8 cellular contexts compared by ENCODE assay signal in genomic region chr6:5997420-5998093, GRCh38. TPM values are rescaled to one million over a fixed set of nuclear protein-coding genes. Genes with fewer than 3 reads are reported as not detected.
DNase-seq lines count a peak whose midpoint lies in the region; ATAC-seq and TF ChIP-seq lines count a peak whose summit lies in the region.

No MANE protein-coding gene starts in this region.

- H3K36me3 ChIP-seq in lung (ENCODE audit: control insufficient read depth in 2 of 2, insufficient read depth in 2 of 2, low read length in 2 of 2) (no peaks in the 10 kb centered on the region), uterus (no peaks in the 10 kb centered on the region)

- 4 to 12% methylated on average over 23 of the region's 23 CpGs for WGBS in lung, 2 donors

- H3K9me3 ChIP-seq in lung (ENCODE audit: control insufficient read depth in 2 of 2, insufficient read depth in 1 of 2, low read length in 1 of 2) (peaks cover 0 to 20% of the 10 kb centered on the region in 2 donors), uterus (no peaks in the 10 kb centered on the region)

- TF ChIP-seq CTCF in cardiac fibroblast (IDR thresholded peaks at IDR 0.05; ENCODE audit: low read depth, low read length) (no peak), lung (IDR thresholded peaks at IDR 0.05; ENCODE audit: control extremely low read depth, extremely low read depth) (no peak), uterus (IDR thresholded peaks at IDR 0.05) (no peak)

- ATAC-seq in lung (ENCODE audit: insufficient read depth, low FRiP score) = no peak

- DNase-seq in NCI-H2029 (lab: John Stamatoyannopoulos, UW) (peak; percentile 57), cardiac fibroblast (ENCODE audit: low read depth in 2 of 2) (no peak), lung (ENCODE audit: low spot score) (no peak), uterus (no peak), ureter (ENCODE audit: low spot score) (no peak), erythroblast (lab: John Stamatoyannopoulos, UW) (no peak), activated gamma-delta T cell treated with Interleukin-2 at 50 U/mL for 16 hours (no peak)

- H3K4me3 ChIP-seq in GM08714 (ENCODE audit: low read length) (peak overlapping the region; percentile 41; the same call in 1 of the 2 replicates), cardiac fibroblast (replicated peaks in 1 of 2; ENCODE audit: low read depth in 2 of 2, low read length in 2 of 2) (peak overlapping the region; percentile 3 to 14), lung (no peak overlapping the region), uterus (peak overlapping the region in 1 of 2 donors; percentile 38)

- H3K27ac ChIP-seq in lung (ENCODE audit: low read depth in 1 of 2, low read length in 1 of 2) = peak overlapping the region; percentile 34 to 82
- H3K27ac ChIP-seq in uterus = peak overlapping the region; percentile 38 to 49

- intact Hi-C loops in uterus (cut with DNase I; ENCODE audit: low total_unique reads) = no loop called here

- H3K4me1 ChIP-seq in lung (ENCODE audit: control insufficient read depth in 2 of 2, insufficient read depth in 2 of 2, low read length in 2 of 2) (peaks cover 5 to 19% of the 10 kb centered on the region in 2 donors), uterus (peaks cover 0 to 7% of the 10 kb centered on the region in 2 donors)

- no peak for TF ChIP-seq POLR2A in uterus (IDR thresholded peaks at IDR 0.05)
- no peak for TF ChIP-seq POLR2A in erythroblast (IDR thresholded peaks at IDR 0.05; ENCODE audit: low read length)

- H3K27me3 ChIP-seq in lung (ENCODE audit: control insufficient read depth, insufficient read depth) (no peaks in the 10 kb centered on the region), uterus (peaks cover 25 to 75% of the 10 kb centered on the region in 2 donors)

RNA-seq across cellular contexts. Expression of gene NRN1, which starts 9.2 kb away (rescaled TPM):
- total RNA-seq in lung (10 to 100 TPM in 1 of 2 donors, 1 to 10 TPM in 1; 9.4 to 10.8 TPM), uterus (10 to 100 TPM in 2 of 4 donors, 1 to 10 TPM in 2; 1.3 to 23.0 (median 9.1) TPM), ureter (7.3 TPM)
- 10 to 100 TPM in 1 of 2 donors, 1 to 10 TPM in 1; 8.4 to 12.1 TPM for polyA plus RNA-seq in lung
